19 cellular contexts compared by ENCODE assay signal in the genomic region with DNA sequence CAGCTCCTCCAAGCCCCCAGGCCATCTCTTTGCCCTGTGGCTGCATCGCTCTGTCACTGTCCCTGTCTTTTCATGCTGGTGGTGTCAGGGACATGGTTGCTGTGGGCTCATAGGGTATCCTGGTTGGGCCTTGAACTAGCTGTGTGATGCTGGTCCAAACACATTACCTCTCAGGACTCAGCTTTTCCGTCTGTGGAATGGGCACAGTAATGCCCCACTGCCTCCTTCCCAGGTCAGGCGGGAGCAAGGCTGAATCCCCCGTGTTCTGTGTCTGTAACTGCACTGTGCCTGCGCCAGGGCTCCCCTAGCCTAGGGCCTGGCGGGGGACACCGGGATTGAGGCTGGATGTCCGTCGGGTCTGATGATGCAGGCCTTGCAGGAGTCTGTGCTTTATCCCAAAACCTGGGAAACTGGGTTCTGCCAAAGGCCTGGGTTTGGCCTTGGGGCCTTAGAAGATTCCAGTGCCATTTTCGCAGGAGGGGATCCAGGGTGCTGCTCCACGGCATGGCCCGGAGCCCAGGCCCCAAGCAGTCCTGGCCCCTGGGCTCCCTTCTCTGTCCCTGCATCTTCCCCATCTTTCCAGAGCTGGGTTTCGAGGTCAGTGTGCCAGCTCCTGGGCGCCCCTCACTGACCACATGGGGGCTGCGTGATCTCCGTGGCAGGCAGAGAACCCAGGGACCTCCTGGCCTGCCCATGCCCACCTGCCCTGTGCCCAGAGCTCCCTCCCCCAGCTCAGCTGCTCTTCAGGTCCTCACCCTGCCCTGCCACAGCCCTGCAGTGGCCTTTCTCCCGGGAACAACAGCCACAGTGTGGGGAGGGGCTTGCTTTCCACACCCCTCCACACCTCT.
"Had no signal": no experiment of that assay in that cellular context is flagged by ENCODE, and none has a peak within 500 bp of the region (broad histone marks: within the 10 kb centered on the region; RNA-seq: fewer than 3 reads in every experiment).

No MANE protein-coding gene starts in this region.

- DNase-seq: activated naive CD4-positive, alpha-beta T cell treated with anti-CD3 and anti-CD28 coated beads for 36 hours; activated naive CD8-positive, alpha-beta T cell treated with anti-CD3 and anti-CD28 coated beads, Interleukin-2, amount 50 U/mL, for 24 hours; brain microvascular endothelial cell; erythroblast; foreskin melanocyte; glutamatergic neuron; mesendoderm; naive thymus-derived CD4-positive, alpha-beta T cell; stimulated activated CD4-positive, alpha-beta T cell treated with anti-CD3 and anti-CD28 coated beads, Interleukin-2, amount 100 ng/mL, for 48 hours; T-helper 1 cell; T1000; transverse colon had no signal

- H3K27ac ChIP-seq: brain microvascular endothelial cell, coronary artery, parathyroid adenoma, suprapubic skin, transverse colon, vagina had no signal

- H2AFZ ChIP-seq: parathyroid adenoma had no signal

- ATAC-seq: activated CD4-positive, CD25-positive, alpha-beta regulatory T cell treated with anti-CD3 and anti-CD28 coated beads, Interleukin-2, amount 50 U/mL, for 24 hours; activated naive CD8-positive, alpha-beta T cell treated with anti-CD3 and anti-CD28 coated beads, Interleukin-2, amount 50 U/mL, for 24 hours; naive thymus-derived CD4-positive, alpha-beta T cell had no signal

- FAIRE-seq: endometrium, keratinocyte had no signal

- H3K4me3 ChIP-seq: coronary artery, suprapubic skin, transverse colon, vagina had no signal

- H3K4me1 ChIP-seq: parathyroid adenoma, vagina had no signal

- H3K27me3 ChIP-seq: brain microvascular endothelial cell, suprapubic skin, transverse colon, vagina had no signal

- H3K9ac ChIP-seq: parathyroid adenoma had no signal

- H3K9me3 ChIP-seq: suprapubic skin, vagina had no signal

- H3K36me3 ChIP-seq: brain microvascular endothelial cell, suprapubic skin, transverse colon, vagina had no signal

- H3K79me2 ChIP-seq: parathyroid adenoma had no signal
